Comparison of ENCODE assay signal across 17 cellular contexts in the genomic region with DNA sequence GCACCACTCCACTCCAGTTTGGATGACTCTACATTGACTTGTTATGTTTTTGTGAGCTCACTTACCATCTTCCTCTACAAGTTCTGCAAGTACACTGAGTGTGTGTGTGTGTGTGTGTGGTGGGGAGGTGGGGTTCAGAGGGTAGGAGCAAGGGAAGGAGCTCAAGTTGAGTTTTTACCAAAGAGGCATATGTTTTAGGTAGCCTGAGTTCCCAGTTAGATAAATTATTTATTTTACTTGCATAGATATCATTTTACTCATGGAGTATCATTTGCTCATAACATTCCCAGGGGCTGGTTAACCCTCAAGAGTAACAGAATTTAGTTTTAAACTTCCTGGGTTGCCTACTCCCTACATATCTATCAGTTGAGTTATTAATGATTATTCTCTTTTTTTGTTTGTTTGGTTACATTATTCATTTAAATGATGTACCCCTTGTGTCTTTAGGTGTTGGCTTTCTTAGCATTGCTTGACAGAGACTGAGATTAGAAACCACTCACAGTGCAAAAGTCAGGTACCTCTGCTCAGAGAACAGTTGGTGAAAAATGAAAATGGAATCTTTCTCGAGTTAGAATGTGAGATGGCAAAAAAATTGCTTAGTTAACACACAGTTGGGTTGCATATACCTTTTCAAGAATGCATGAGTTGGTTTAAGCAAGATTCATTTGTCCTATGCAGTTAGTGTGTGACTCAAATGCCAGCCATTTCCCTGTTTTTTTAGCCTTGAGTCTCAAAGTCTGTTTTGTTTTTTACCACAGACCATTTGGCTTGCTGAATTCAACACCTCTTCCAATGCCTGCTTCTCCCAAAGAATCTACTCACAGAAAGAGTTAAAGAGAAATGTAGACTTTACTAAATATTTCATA. TPM values are rescaled to one million over a fixed set of nuclear protein-coding genes. Genes with fewer than 3 reads are reported as not detected.
DNase-seq lines count a peak whose midpoint lies in the region; ATAC-seq, FAIRE-seq and TF ChIP-seq lines count a peak whose summit lies in the region.
"Had no signal": no experiment of that assay in that cellular context is flagged by ENCODE, and none has a peak within 500 bp of the region (broad histone marks: within the 10 kb centered on the region; RNA-seq: fewer than 3 reads in every experiment).

No MANE protein-coding gene starts in this region.

- CTCF ChIA-PET in MCF 10A (lab: Yijun Ruan, JAX): interaction anchor here (0.8 to 3.5 kb wide), 3 partner anchors 9 to 219 kb away, joined by 3 to 20 read pairs (median 5); partner anchors contain the start of gene TEX48

- no peak overlapping the region for H3K27ac ChIP-seq in breast epithelium
- H3K27ac ChIP-seq: adrenal gland had no signal

- DNase-seq in MCF 10A (ENCODE audit: unreplicated experiment): no peak
- no peak for DNase-seq in breast epithelium (ENCODE audit: low spot score in 2 of 2)
- peak; percentile 59 for DNase-seq in epithelial cell of esophagus (ENCODE audit: low read depth)
- no peak for DNase-seq in stimulated activated naive CD8-positive, alpha-beta T cell treated with anti-CD3 and anti-CD28 coated beads, Interleukin-15, amount 100 ng/mL, for 72 hours
- no peak for DNase-seq in frontal cortex (ENCODE audit: low spot score in 2 of 2)
- DNase-seq: adrenal gland, NCI-H1105 treated with DMSO at 0.1 percent for 48 hours, NCI-H748 treated with DMSO at 0.1 percent for 48 hours had no signal

- H3K36me3 Mint-ChIP-seq in MCF 10A (ENCODE audit: insufficient read depth, unreplicated experiment): no peaks in the 10 kb centered on the region
- H3K36me3 Mint-ChIP-seq: memory B cell had no signal

- H3K4me1 Mint-ChIP-seq in MCF 10A (ENCODE audit: insufficient read depth, unreplicated experiment): peaks cover 16% of the 10 kb centered on the region
- no peaks in the 10 kb centered on the region for H3K4me1 Mint-ChIP-seq in stimulated activated naive CD8-positive, alpha-beta T cell treated with anti-CD3 and anti-CD28 coated beads, Interleukin-15, amount 100 ng/mL, for 72 hours

- peaks cover 0 to 5% of the 10 kb centered on the region in 2 donors for H3K27me3 ChIP-seq in breast epithelium
- H3K27me3 ChIP-seq: adrenal gland had no signal

- H3K36me3 ChIP-seq in breast epithelium: no peaks in the 10 kb centered on the region
- H3K36me3 ChIP-seq: adrenal gland had no signal

- H3K4me1 ChIP-seq in breast epithelium: no peaks in the 10 kb centered on the region
- H3K4me1 ChIP-seq: adrenal gland had no signal

- POLR2A ChIA-PET in MCF 10A (lab: Yijun Ruan, JAX): interaction anchor here (0.6 to 1.0 kb wide), 2 partner anchors 12 to 133 kb away, joined by 3 to 4 read pairs; no protein-coding TSS in a partner anchor

- intact Hi-C loops in MCF 10A (cut with micrococcal nuclease) (no loop called here), breast epithelium (cut with DNase I; ENCODE audit: low total_unique reads) (no loop called here)

- no TSS peak for BruUV-seq in MCF 10A (replicated peaks; lab: Mats Ljungman, UMichigan)

- no peak overlapping the region for H3K4me3 Mint-ChIP-seq in MCF 10A (ENCODE audit: unreplicated experiment)
- peak overlapping the region in 1 of 2 donors; percentile 4 for H3K4me3 Mint-ChIP-seq in stimulated activated naive CD8-positive, alpha-beta T cell treated with anti-CD3 and anti-CD28 coated beads, Interleukin-15, amount 100 ng/mL, for 72 hours
- H3K4me3 Mint-ChIP-seq: memory B cell had no signal

- H3K9me3 Mint-ChIP-seq in MCF 10A (ENCODE audit: unreplicated experiment): no peaks in the 10 kb centered on the region
- peaks cover 0 to 5% of the 10 kb centered on the region in 2 donors for H3K9me3 Mint-ChIP-seq in stimulated activated naive CD8-positive, alpha-beta T cell treated with anti-CD3 and anti-CD28 coated beads, Interleukin-15, amount 100 ng/mL, for 72 hours
- H3K9me3 Mint-ChIP-seq: memory B cell had no signal

- peak overlapping the region; percentile 41 for H3K27ac Mint-ChIP-seq in MCF 10A (ENCODE audit: low read depth, unreplicated experiment)
- peak overlapping the region; percentile 56 to 83 for H3K27ac Mint-ChIP-seq in stimulated activated naive CD8-positive, alpha-beta T cell treated with anti-CD3 and anti-CD28 coated beads, Interleukin-15, amount 100 ng/mL, for 72 hours
- H3K27ac Mint-ChIP-seq: memory B cell had no signal

- no peak for TF ChIP-seq POLR2A in breast epithelium (IDR thresholded peaks at IDR 0.05)

- H3K27me3 Mint-ChIP-seq in MCF 10A (ENCODE audit: insufficient read depth, unreplicated experiment): no peaks in the 10 kb centered on the region
- H3K27me3 Mint-ChIP-seq in stimulated activated naive CD8-positive, alpha-beta T cell treated with anti-CD3 and anti-CD28 coated beads, Interleukin-15, amount 100 ng/mL, for 72 hours: no peaks in the 10 kb centered on the region
- H3K27me3 Mint-ChIP-seq: memory B cell had no signal

- TF ChIP-seq CTCF in MCF 10A (IDR thresholded peaks at IDR 0.05; ENCODE audit: unreplicated experiment) (no peak), breast epithelium (IDR thresholded peaks at IDR 0.05) (no peak), WI38 (IDR thresholded peaks at IDR 0.05; ENCODE audit: low read depth, low read length) (no peak), epithelial cell of esophagus (IDR thresholded peaks at IDR 0.05; ENCODE audit: insufficient read depth, low read depth, low read length, missing control alignments) (no peak)

- no peak for FAIRE-seq in frontal cortex (lab: Jason Lieb, UNC)
- FAIRE-seq: endometrium, GM12892, H1 had no signal

- H3K9me3 ChIP-seq in breast epithelium: no peaks in the 10 kb centered on the region
- H3K9me3 ChIP-seq: adrenal gland had no signal

- no peak for ATAC-seq in stimulated activated naive CD8-positive, alpha-beta T cell treated with anti-CD3 and anti-CD28 coated beads, Interleukin-15, amount 100 ng/mL, for 72 hours
- ATAC-seq in HG03039 (IDR thresholded peaks at IDR 0.05; ENCODE audit: unreplicated experiment) (no peak), GM18870 (IDR thresholded peaks at IDR 0.05; ENCODE audit: unreplicated experiment) (no peak)

- H3K4me3 ChIP-seq in breast epithelium: no peak overlapping the region
- H3K4me3 ChIP-seq in WI38 (ENCODE audit: low read depth, low read length): peak overlapping the region; percentile 8; the same call in 1 of the 2 replicates
- H3K4me3 ChIP-seq in epithelial cell of esophagus (ENCODE audit: low read length): no peak overlapping the region
- H3K4me3 ChIP-seq: adrenal gland had no signal

RNA-seq across cellular contexts. Expression of gene TNFSF8, which starts 29.2 kb away (rescaled TPM):
- total RNA-seq in MCF 10A (2022) (not detected in 2 replicates), breast epithelium (1 to 10 TPM; 2.6 to 9.8 (median 4.7) TPM), frontal cortex (under 0.01 TPM)
- total RNA-seq: H1, HT-29, SK-MEL-5 had no signal
